Comparison of ENCODE assay signal across 19 cellular contexts in the genomic region with DNA sequence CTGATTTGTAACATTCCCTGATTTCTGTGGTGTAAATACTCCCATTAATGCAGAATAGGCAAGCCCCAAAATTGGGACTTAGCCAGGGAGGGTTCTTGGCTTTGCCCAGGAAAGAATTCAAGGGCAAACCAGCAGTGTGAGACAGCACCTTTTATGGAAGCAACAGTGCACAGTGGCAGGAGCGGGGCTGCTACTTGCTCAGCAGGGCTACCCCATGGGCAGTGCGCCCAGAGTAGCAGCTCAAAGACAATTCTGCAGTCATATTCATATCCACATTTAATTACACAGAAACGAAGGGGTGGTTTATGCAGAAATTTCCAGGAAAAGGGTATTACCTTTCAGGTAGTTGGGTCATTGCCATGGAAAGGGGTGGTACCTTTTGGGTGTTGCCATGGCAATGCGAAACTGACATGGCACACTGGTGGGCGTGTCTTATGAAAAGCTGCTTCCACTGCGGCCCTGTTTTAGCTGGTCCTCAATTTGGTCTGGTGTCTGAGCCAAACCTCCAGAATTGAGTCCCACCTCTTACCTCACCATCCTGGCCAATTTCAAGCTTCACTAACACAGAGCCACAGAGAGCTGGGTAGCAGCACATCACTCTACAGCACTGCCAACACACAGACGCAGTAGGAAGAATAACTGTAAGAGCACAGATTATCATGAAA.
DNase-seq lines count a peak whose midpoint lies in the region; ATAC-seq lines count a peak whose summit lies in the region.
"Had no signal": no experiment of that assay in that cellular context is flagged by ENCODE, and none has a peak within 500 bp of the region (broad histone marks: within the 10 kb centered on the region; RNA-seq: fewer than 3 reads in every experiment).

No MANE protein-coding gene starts in this region.

- ATAC-seq in GM19351 (IDR thresholded peaks at IDR 0.05; ENCODE audit: unreplicated experiment): no peak
- ATAC-seq: CD8-positive, alpha-beta T cell; left lung; stimulated activated memory B cell treated with anti-CD40 and anti-IgM and Interleukin-4, amounts not matched to agents 10 μg/mL and 1 μg/mL and 100 μg/mL, for 72 hours had no signal

- DNase-seq in NCI-H748 (lab: John Stamatoyannopoulos, UW; ENCODE audit: unreplicated experiment) (peak; percentile 48), NCI-H748 treated with DMSO at 0.1 percent for 48 hours (lab: John Stamatoyannopoulos, UW) (no peak), cerebellar nuclear complex (lab: John Stamatoyannopoulos, UW) (peak; percentile 13 to 43), iPS-NIHi11 (ENCODE audit: low spot score) (peak; percentile 41), NCI-H1048 (lab: John Stamatoyannopoulos, UW) (no peak), RKO (ENCODE audit: low spot score) (no peak), DMS153 (lab: John Stamatoyannopoulos, UW) (no peak)
- DNase-seq: activated CD4-positive, alpha-beta T cell treated with anti-CD3 and anti-CD28 coated beads, Interleukin-2, amount 10 ng/mL, durations not matched to agents 24 days and 14 days; activated naive CD8-positive, alpha-beta T cell treated with anti-CD3 and anti-CD28 coated beads for 36 hours; CD8-positive, alpha-beta T cell; erythroblast; GF-D8; GOT3; hippocampal formation; left lung; NCI-H82; uterus had no signal

Comparison
In these comparisons a context has a peak if more than half of its experiments do, and no peak if none do; other contexts are left out.
1. DNase-seq: peak in NCI-H748 (single experiment), cerebellar nuclear complex (2 of 2) and iPS-NIHi11 (single experiment); none in NCI-H748 treated with DMSO at 0.1 percent for 48 hours (single experiment), NCI-H1048 (single experiment), RKO (single experiment) and DMS153 (single experiment).